In the genomic region with DNA sequence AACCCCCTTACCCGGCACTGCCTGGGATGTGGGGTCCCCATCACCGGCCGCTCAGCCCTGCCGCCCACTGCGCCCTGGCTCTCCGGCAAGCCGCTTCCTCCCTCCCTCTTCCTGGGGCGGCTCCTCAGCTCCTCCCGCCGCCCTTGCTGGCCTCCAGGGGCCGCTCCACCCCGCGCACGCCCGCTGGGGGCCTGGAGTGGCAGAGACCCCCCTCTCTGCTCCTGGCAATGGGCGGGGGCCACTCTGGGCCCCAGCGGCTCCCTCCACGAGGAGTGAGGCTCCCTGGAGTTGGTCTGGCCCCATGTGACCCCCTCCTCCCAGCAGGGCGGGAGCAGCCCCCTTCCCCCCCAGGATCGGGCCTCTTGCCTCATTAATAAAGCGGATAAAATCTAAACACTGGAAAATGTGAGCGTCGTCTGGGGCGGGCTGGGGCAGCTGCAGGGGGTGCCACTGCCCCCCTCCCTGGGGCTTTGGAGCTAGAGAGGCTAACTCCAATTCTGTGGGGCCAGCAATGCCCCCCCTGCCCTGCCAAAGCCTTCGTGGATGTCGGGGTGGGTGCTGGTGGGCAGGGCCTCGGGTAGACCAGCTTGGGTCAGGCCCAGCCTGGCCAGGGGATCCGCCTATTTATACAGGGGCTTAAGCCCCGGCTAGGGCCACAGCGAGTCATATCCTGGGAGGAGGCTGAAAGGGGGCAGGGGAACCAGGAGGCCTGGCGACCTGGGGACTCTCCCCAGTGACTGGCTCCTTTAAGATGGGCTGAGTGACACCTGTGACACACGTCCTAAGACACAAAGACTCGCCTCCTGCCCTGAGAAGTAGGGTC, we compare ENCODE assay signal across 9 cellular contexts. TPM values are rescaled to one million over a fixed set of nuclear protein-coding genes. Genes with fewer than 3 reads are reported as not detected.
A peak's percentile ranks its signal among the peaks of the same experiment; 100 is the strongest.
DNase-seq lines count a peak whose midpoint lies in the region; ATAC-seq lines count a peak whose summit lies in the region.
"Had no signal": no experiment of that assay in that cellular context is flagged by ENCODE, and none has a peak within 500 bp of the region (broad histone marks: within the 10 kb centered on the region; RNA-seq: fewer than 3 reads in every experiment).

Gene PTGER1, minus strand, starts transcription at position 104 of the 823 bp plus-strand sequence. CDS start 1,034 bp downstream, outside the sequence.

- H3K9me3 ChIP-seq in HUES64 (ENCODE audit: insufficient read depth, low read depth, low read length) = no peaks in the 10 kb centered on the region

- H3K36me3 ChIP-seq in HUES64 (ENCODE audit: insufficient read depth, low read length) = peaks cover 23% of the 10 kb centered on the region

- peaks cover 13% of the 10 kb centered on the region for H3K36me3 Mint-ChIP-seq in activated naive CD4-positive, alpha-beta T cell treated with anti-CD3 and anti-CD28 coated beads, Interleukin-2, amount 10 ng/mL, durations not matched to agents 7 days and 5 days
- peaks cover 24% of the 10 kb centered on the region for H3K36me3 Mint-ChIP-seq in stimulated activated memory B cell treated with anti-CD40 and anti-IgM and Interleukin-4, amounts not matched to agents 10 μg/mL and 1 μg/mL and 100 μg/mL, for 72 hours

- in situ Hi-C loops in G401 (cut with HindIII; ENCODE audit: low sequenced_read_pairs) = no loop called here

- H3K4me3 ChIP-seq in HUES64 (ENCODE audit: low read length) = peak within 1 kb of the TSS; percentile 17; the same call in 1 of the 2 replicates

- CTCF ChIA-PET in activated naive CD4-positive, alpha-beta T cell treated with anti-CD3 and anti-CD28 coated beads, Interleukin-2, amount 10 ng/mL, durations not matched to agents 7 days and 5 days (lab: Charles Lee) = interaction anchor here (0.7 to 1.9 kb wide), 6 partner anchors 9 to 42 kb away, joined by 3 to 9 read pairs (median 4); no protein-coding TSS in a partner anchor

- no peak for ATAC-seq in stimulated activated memory B cell treated with anti-CD40 and anti-IgM and Interleukin-4, amounts not matched to agents 10 μg/mL and 1 μg/mL and 100 μg/mL, for 72 hours

- H3K4me3 Mint-ChIP-seq in activated naive CD4-positive, alpha-beta T cell treated with anti-CD3 and anti-CD28 coated beads, Interleukin-2, amount 10 ng/mL, durations not matched to agents 7 days and 5 days = no peak within 1 kb of the TSS
- H3K4me3 Mint-ChIP-seq in stimulated activated memory B cell treated with anti-CD40 and anti-IgM and Interleukin-4, amounts not matched to agents 10 μg/mL and 1 μg/mL and 100 μg/mL, for 72 hours = no peak within 1 kb of the TSS

- H3K9me3 Mint-ChIP-seq in activated naive CD4-positive, alpha-beta T cell treated with anti-CD3 and anti-CD28 coated beads, Interleukin-2, amount 10 ng/mL, durations not matched to agents 7 days and 5 days = no peaks in the 10 kb centered on the region
- no peaks in the 10 kb centered on the region for H3K9me3 Mint-ChIP-seq in stimulated activated memory B cell treated with anti-CD40 and anti-IgM and Interleukin-4, amounts not matched to agents 10 μg/mL and 1 μg/mL and 100 μg/mL, for 72 hours

- peaks cover 49% of the 10 kb centered on the region for H3K27me3 Mint-ChIP-seq in activated naive CD4-positive, alpha-beta T cell treated with anti-CD3 and anti-CD28 coated beads, Interleukin-2, amount 10 ng/mL, durations not matched to agents 7 days and 5 days
- H3K27me3 Mint-ChIP-seq in stimulated activated memory B cell treated with anti-CD40 and anti-IgM and Interleukin-4, amounts not matched to agents 10 μg/mL and 1 μg/mL and 100 μg/mL, for 72 hours = peaks cover 52% of the 10 kb centered on the region

- no peak within 1 kb of the TSS for H3K27ac ChIP-seq in HUES64 (ENCODE audit: low read depth, low read length)

- peaks cover 39% of the 10 kb centered on the region for H3K4me1 Mint-ChIP-seq in activated naive CD4-positive, alpha-beta T cell treated with anti-CD3 and anti-CD28 coated beads, Interleukin-2, amount 10 ng/mL, durations not matched to agents 7 days and 5 days
- H3K4me1 Mint-ChIP-seq in stimulated activated memory B cell treated with anti-CD40 and anti-IgM and Interleukin-4, amounts not matched to agents 10 μg/mL and 1 μg/mL and 100 μg/mL, for 72 hours = peaks cover 40% of the 10 kb centered on the region

- H3K4me1 ChIP-seq in HUES64 (ENCODE audit: insufficient read depth, low read length) = peaks cover 15% of the 10 kb centered on the region

- no peak within 1 kb of the TSS for H3K9ac ChIP-seq in HUES64 (ENCODE audit: low read depth, low read length)

- peak within 1 kb of the TSS; percentile 29 for H3K27ac Mint-ChIP-seq in activated naive CD4-positive, alpha-beta T cell treated with anti-CD3 and anti-CD28 coated beads, Interleukin-2, amount 10 ng/mL, durations not matched to agents 7 days and 5 days
- no peak within 1 kb of the TSS for H3K27ac Mint-ChIP-seq in stimulated activated memory B cell treated with anti-CD40 and anti-IgM and Interleukin-4, amounts not matched to agents 10 μg/mL and 1 μg/mL and 100 μg/mL, for 72 hours

- H3K27me3 ChIP-seq in HUES64 (ENCODE audit: insufficient read depth, low read length) = no peaks in the 10 kb centered on the region

- 23% methylated on average over 33 of the region's 33 CpGs for WGBS in HUES64

- peak; percentile 6 for DNase-seq in COR-L47 (lab: John Stamatoyannopoulos, UW)
- peak; percentile 58 for DNase-seq in activated naive CD4-positive, alpha-beta T cell treated with anti-CD3 and anti-CD28 coated beads, Interleukin-2, amount 10 ng/mL, durations not matched to agents 7 days and 5 days
- peak; percentile 77 for DNase-seq in left kidney (ENCODE audit: low read depth, low spot score)
- DNase-seq in NCI-H187 treated with DMSO at 0.1 percent for 48 hours (lab: John Stamatoyannopoulos, UW) = no peak
- DNase-seq in G401 (ENCODE audit: low spot score) = no peak
- no peak for DNase-seq in nucleus accumbens (lab: John Stamatoyannopoulos, UW)

RNA-seq across cellular contexts. Expression of gene PTGER1, which starts in this region (rescaled TPM):
- polyA plus RNA-seq in HUES64 (2013, experiment 1 of 2) = 0.30 TPM
- not detected for polyA plus RNA-seq in HUES64 (2013, experiment 2 of 2)
- 1.5 TPM in 1 of 2 replicates, not detected in the other for total RNA-seq in G401 (2014; rRNA removed; shearing (Covaris generic))
- total RNA-seq: myocyte had no signal

Comparison
In these comparisons a context has a peak if more than half of its experiments do, and no peak if none do; other contexts are left out.
1. DNase-seq: peak in COR-L47 (single experiment), activated naive CD4-positive, alpha-beta T cell treated with anti-CD3 and anti-CD28 coated beads, Interleukin-2, amount 10 ng/mL, durations not matched to agents 7 days and 5 days (single experiment) and left kidney (single experiment); none in NCI-H187 treated with DMSO at 0.1 percent for 48 hours (single experiment), G401 (single experiment) and nucleus accumbens (0 of 56).